ENCODE assay signal across 9 cellular contexts in genomic region chr14:105087308-105087962, GRCh38. TPM values are rescaled to one million over a fixed set of nuclear protein-coding genes. Genes with fewer than 3 reads are reported as not detected.
DNase-seq lines count a peak whose midpoint lies in the region; ATAC-seq, FAIRE-seq and TF ChIP-seq lines count a peak whose summit lies in the region.
"Had no signal": no experiment of that assay in that cellular context is flagged by ENCODE, and none has a peak within 500 bp of the region (broad histone marks: within the 10 kb centered on the region; RNA-seq: fewer than 3 reads in every experiment).

No MANE protein-coding gene starts in this region.

- H3K4me3 ChIP-seq in cardiac fibroblast (replicated peaks in 1 of 2; ENCODE audit: low read depth in 2 of 2, low read length in 2 of 2), result peak overlapping the region; percentile 55 to 59
- peak overlapping the region; percentile 48 to 56 (median 54) for H3K4me3 ChIP-seq in stomach

- FAIRE-seq in H54 (lab: Jason Lieb, UNC), result no peak
- FAIRE-seq: colon had no signal

- H3K9me3 ChIP-seq in stomach, result no peaks in the 10 kb centered on the region

- H3K27me3 Mint-ChIP-seq in activated naive CD4-positive, alpha-beta T cell treated with anti-CD3 and anti-CD28 coated beads, Interleukin-2, amount 10 ng/mL, durations not matched to agents 7 days and 5 days, result peaks cover 66% of the 10 kb centered on the region

- H3K36me3 Mint-ChIP-seq in activated naive CD4-positive, alpha-beta T cell treated with anti-CD3 and anti-CD28 coated beads, Interleukin-2, amount 10 ng/mL, durations not matched to agents 7 days and 5 days, result no peaks in the 10 kb centered on the region

- no peaks in the 10 kb centered on the region for H3K9me3 Mint-ChIP-seq in activated naive CD4-positive, alpha-beta T cell treated with anti-CD3 and anti-CD28 coated beads, Interleukin-2, amount 10 ng/mL, durations not matched to agents 7 days and 5 days

- intact Hi-C loops in stomach (cut with DNase I; ENCODE audit: low total_unique reads), result no loop called here

- DNase-seq in activated naive CD4-positive, alpha-beta T cell treated with anti-CD3 and anti-CD28 coated beads, Interleukin-2, amount 10 ng/mL, durations not matched to agents 7 days and 5 days, result peak; percentile 46
- DNase-seq in activated naive CD4-positive, alpha-beta T cell (lab: John Stamatoyannopoulos, UW), result no peak
- DNase-seq in NCI-H1105 treated with DMSO at 0.1 percent for 48 hours (lab: John Stamatoyannopoulos, UW) (peak; percentile 53), cardiac fibroblast (ENCODE audit: low read depth in 2 of 2) (peak; percentile 47 to 69), left kidney (ENCODE audit: low read depth, low spot score) (peak; percentile 66), stomach (peak; percentile 27), H54 (ENCODE audit: insufficient read length, low spot score) (no peak)

- H3K27ac Mint-ChIP-seq in activated naive CD4-positive, alpha-beta T cell treated with anti-CD3 and anti-CD28 coated beads, Interleukin-2, amount 10 ng/mL, durations not matched to agents 7 days and 5 days, result no peak overlapping the region

- no peaks in the 10 kb centered on the region for H3K36me3 ChIP-seq in stomach

- peaks cover 48 to 63% (median 58%) of the 10 kb centered on the region in 4 donors for H3K4me1 ChIP-seq in stomach

- TF ChIP-seq POLR2A in stomach (IDR thresholded peaks at IDR 0.05) (no peak), H54 (IDR thresholded peaks at IDR 0.05; ENCODE audit: low read depth, low read length) (no peak; the same call in 1 of the 2 replicates)

- 1 to 2% (median 1%) methylated on average over 24 to 60 of the region's 60 CpGs for WGBS in stomach, 5 donors

- no peak for ATAC-seq in HG03565 (IDR thresholded peaks at IDR 0.05; ENCODE audit: unreplicated experiment)

- CTCF ChIA-PET in activated naive CD4-positive, alpha-beta T cell treated with anti-CD3 and anti-CD28 coated beads, Interleukin-2, amount 10 ng/mL, durations not matched to agents 7 days and 5 days (lab: Charles Lee), result interaction anchor here (0.6 to 7.9 kb wide), 16 partner anchors 13 to 265 kb away, joined by 3 to 111 read pairs (median 4); partner anchors contain the start of gene GPR132

- H3K27ac ChIP-seq in stomach, result peak overlapping the region in 4 of 5 donors; percentile 5 to 82 (median 76)

- TF ChIP-seq EP300 in stomach (IDR thresholded peaks at IDR 0.05), result no peak

- peak overlapping the region; percentile 75 for H3K4me3 Mint-ChIP-seq in activated naive CD4-positive, alpha-beta T cell treated with anti-CD3 and anti-CD28 coated beads, Interleukin-2, amount 10 ng/mL, durations not matched to agents 7 days and 5 days

- no peak for TF ChIP-seq CTCF in cardiac fibroblast (IDR thresholded peaks at IDR 0.05; ENCODE audit: low read depth, low read length)
- no peak for TF ChIP-seq CTCF in stomach (IDR thresholded peaks at IDR 0.05)

- H3K27me3 ChIP-seq in stomach, result peaks cover 0 to 23% (median 12%) of the 10 kb centered on the region in 3 donors

- peaks cover 25% of the 10 kb centered on the region for H3K4me1 Mint-ChIP-seq in activated naive CD4-positive, alpha-beta T cell treated with anti-CD3 and anti-CD28 coated beads, Interleukin-2, amount 10 ng/mL, durations not matched to agents 7 days and 5 days

RNA-seq across cellular contexts. Expression of gene GPR132, which starts 22.2 kb away (rescaled TPM):
- total RNA-seq in stomach, result 10 to 100 TPM in 1 of 5 donors, 1 to 10 TPM in 3, under 1 TPM in 1; under 0.01 to 11.1 (median 1.7) TPM
- under 1 TPM; 0.38 to 0.81 (median 0.76) TPM for polyA plus RNA-seq in stomach

Comparison
In these comparisons a context has a peak if more than half of its experiments do, and no peak if none do; other contexts are left out.
1. DNase-seq: peak in activated naive CD4-positive, alpha-beta T cell treated with anti-CD3 and anti-CD28 coated beads, Interleukin-2, amount 10 ng/mL, durations not matched to agents 7 days and 5 days (single experiment), NCI-H1105 treated with DMSO at 0.1 percent for 48 hours (single experiment), cardiac fibroblast (2 of 2), left kidney (single experiment) and stomach (single experiment); none in activated naive CD4-positive, alpha-beta T cell (0 of 4) and H54 (single experiment).